Comparison of ENCODE assay signal across 1 cellular context in genomic region chr15:99090938-99091337, GRCh38.
TF ChIP-seq lines count a peak whose summit lies in the region.

No MANE protein-coding gene starts in this region.

TF ChIP-seq in GM23338, 12 proteins besides CTCF, POLR2A, EP300 and RAD21 (continued from another document):
- TF ChIP-seq, protein P1, sequence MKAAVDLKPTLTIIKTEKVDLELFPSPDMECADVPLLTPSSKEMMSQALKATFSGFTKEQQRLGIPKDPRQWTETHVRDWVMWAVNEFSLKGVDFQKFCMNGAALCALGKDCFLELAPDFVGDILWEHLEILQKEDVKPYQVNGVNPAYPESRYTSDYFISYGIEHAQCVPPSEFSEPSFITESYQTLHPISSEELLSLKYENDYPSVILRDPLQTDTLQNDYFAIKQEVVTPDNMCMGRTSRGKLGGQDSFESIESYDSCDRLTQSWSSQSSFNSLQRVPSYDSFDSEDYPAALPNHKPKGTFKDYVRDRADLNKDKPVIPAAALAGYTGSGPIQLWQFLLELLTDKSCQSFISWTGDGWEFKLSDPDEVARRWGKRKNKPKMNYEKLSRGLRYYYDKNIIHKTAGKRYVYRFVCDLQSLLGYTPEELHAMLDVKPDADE (IDR thresholded peaks at IDR 0.05), result no peak
- TF ChIP-seq ZNF114 (CRISPR knock-in tag; IDR thresholded peaks at IDR 0.05) (no peak), JUNB (IDR thresholded peaks at IDR 0.05; ENCODE audit: unreplicated experiment) (no peak), REST (IDR thresholded peaks at IDR 0.05; ENCODE audit: unreplicated experiment) (no peak), EZH2 (IDR thresholded peaks at IDR 0.05; ENCODE audit: low read depth, unreplicated experiment) (no peak), STAT1 (IDR thresholded peaks at IDR 0.05; ENCODE audit: unreplicated experiment) (no peak)
- TF ChIP-seq, protein P2, sequence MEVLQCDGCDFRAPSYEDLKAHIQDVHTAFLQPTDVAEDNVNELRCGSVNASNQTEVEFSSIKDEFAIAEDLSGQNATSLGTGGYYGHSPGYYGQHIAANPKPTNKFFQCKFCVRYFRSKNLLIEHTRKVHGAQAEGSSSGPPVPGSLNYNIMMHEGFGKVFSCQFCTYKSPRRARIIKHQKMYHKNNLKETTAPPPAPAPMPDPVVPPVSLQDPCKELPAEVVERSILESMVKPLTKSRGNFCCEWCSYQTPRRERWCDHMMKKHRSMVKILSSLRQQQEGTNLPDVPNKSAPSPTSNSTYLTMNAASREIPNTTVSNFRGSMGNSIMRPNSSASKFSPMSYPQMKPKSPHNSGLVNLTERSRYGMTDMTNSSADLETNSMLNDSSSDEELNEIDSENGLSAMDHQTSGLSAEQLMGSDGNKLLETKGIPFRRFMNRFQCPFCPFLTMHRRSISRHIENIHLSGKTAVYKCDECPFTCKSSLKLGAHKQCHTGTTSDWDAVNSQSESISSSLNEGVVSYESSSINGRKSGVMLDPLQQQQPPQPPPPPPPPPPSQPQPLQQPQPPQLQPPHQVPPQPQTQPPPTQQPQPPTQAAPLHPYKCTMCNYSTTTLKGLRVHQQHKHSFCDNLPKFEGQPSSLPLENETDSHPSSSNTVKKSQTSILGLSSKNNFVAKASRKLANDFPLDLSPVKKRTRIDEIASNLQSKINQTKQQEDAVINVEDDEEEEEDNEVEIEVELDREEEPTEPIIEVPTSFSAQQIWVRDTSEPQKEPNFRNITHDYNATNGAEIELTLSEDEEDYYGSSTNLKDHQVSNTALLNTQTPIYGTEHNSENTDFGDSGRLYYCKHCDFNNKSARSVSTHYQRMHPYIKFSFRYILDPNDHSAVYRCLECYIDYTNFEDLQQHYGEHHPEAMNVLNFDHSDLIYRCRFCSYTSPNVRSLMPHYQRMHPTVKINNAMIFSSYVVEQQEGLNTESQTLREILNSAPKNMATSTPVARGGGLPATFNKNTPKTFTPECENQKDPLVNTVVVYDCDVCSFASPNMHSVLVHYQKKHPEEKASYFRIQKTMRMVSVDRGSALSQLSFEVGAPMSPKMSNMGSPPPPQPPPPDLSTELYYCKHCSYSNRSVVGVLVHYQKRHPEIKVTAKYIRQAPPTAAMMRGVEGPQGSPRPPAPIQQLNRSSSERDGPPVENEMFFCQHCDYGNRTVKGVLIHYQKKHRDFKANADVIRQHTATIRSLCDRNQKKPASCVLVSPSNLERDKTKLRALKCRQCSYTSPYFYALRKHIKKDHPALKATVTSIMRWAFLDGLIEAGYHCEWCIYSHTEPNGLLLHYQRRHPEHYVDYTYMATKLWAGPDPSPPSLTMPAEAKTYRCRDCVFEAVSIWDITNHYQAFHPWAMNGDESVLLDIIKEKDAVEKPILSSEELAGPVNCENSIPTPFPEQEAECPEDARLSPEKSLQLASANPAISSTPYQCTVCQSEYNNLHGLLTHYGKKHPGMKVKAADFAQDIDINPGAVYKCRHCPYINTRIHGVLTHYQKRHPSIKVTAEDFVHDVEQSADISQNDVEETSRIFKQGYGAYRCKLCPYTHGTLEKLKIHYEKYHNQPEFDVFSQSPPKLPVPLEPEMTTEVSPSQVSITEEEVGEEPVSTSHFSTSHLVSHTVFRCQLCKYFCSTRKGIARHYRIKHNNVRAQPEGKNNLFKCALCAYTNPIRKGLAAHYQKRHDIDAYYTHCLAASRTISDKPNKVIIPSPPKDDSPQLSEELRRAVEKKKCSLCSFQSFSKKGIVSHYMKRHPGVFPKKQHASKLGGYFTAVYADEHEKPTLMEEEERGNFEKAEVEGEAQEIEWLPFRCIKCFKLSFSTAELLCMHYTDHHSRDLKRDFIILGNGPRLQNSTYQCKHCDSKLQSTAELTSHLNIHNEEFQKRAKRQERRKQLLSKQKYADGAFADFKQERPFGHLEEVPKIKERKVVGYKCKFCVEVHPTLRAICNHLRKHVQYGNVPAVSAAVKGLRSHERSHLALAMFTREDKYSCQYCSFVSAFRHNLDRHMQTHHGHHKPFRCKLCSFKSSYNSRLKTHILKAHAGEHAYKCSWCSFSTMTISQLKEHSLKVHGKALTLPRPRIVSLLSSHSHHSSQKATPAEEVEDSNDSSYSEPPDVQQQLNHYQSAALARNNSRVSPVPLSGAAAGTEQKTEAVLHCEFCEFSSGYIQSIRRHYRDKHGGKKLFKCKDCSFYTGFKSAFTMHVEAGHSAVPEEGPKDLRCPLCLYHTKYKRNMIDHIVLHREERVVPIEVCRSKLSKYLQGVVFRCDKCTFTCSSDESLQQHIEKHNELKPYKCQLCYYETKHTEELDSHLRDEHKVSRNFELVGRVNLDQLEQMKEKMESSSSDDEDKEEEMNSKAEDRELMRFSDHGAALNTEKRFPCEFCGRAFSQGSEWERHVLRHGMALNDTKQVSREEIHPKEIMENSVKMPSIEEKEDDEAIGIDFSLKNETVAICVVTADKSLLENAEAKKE (CRISPR knock-in tag; IDR thresholded peaks at IDR 0.05), result no peak
